In the genomic region with DNA sequence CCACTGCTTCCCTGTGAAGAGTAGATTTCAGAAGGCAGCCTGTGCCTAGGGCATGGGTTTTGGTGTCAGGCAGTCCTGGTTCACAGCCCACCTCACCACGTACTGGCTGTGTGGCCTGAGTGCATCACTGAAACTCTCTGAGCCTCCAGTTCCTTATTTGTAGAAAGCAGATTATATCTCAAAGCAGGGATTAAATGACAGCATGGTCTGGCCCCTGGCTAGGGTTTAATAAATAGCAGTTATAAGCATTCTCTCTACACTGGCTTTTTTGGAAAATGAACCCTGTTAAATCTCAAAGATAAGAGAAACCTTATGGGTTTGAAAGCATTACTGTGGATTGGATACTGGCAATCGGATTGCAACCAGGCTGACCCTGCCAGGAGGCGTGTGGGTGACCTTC, we compare ENCODE assay signal across 21 cellular contexts. TPM values are rescaled to one million over a fixed set of nuclear protein-coding genes. Genes with fewer than 3 reads are reported as not detected.
DNase-seq lines count a peak whose midpoint lies in the region; ATAC-seq and TF ChIP-seq lines count a peak whose summit lies in the region.
"Had no signal": no experiment of that assay in that cellular context is flagged by ENCODE, and none has a peak within 500 bp of the region (broad histone marks: within the 10 kb centered on the region; RNA-seq: fewer than 3 reads in every experiment).

No MANE protein-coding gene starts in this region.

- peaks cover 2% of the 10 kb centered on the region; the same call in 1 of the 2 replicates for H3K27me3 ChIP-seq in SK-N-SH (ENCODE audit: insufficient read depth)
- no peaks in the 10 kb centered on the region for H3K27me3 ChIP-seq in Karpas-422 (ENCODE audit: low read length)
- H3K27me3 ChIP-seq in ascending aorta = no peaks in the 10 kb centered on the region

- peak overlapping the region; percentile 49 for H3K27ac Mint-ChIP-seq in stimulated activated memory B cell treated with anti-CD40 and anti-IgM and Interleukin-4, amounts not matched to agents 10 μg/mL and 1 μg/mL and 100 μg/mL, for 72 hours

- WGBS in SK-N-SH (ENCODE audit: low lambda C conversion rate) = 61% methylated on average over 3 of the region's 3 CpGs
- WGBS in lower leg skin, 2 donors = 79% methylated on average over 3 of the region's 3 CpGs

- intact Hi-C loops in ascending aorta (cut with DNase I) (loop anchor here (5.0 kb wide), 2 partner anchors 437 to 673 kb away; a partner anchor contains a TSS), lower leg skin (cut with DNase I; ENCODE audit: low total_unique reads) (no loop called here)

- H3K9me3 Mint-ChIP-seq in stimulated activated memory B cell treated with anti-CD40 and anti-IgM and Interleukin-4, amounts not matched to agents 10 μg/mL and 1 μg/mL and 100 μg/mL, for 72 hours = no peaks in the 10 kb centered on the region
- H3K9me3 Mint-ChIP-seq: CD4-positive, alpha-beta memory T cell had no signal

- ATAC-seq in SK-N-SH treated with all-trans-retinoic acid at 6 μM for 48 hours = no peak
- peak; percentile 60 for ATAC-seq in stimulated activated memory B cell treated with anti-CD40 and anti-IgM and Interleukin-4, amounts not matched to agents 10 μg/mL and 1 μg/mL and 100 μg/mL, for 72 hours
- ATAC-seq in HG03139 (IDR thresholded peaks at IDR 0.05; ENCODE audit: unreplicated experiment) = no peak

- DNase-seq in SK-N-SH (peak; percentile 76), Karpas-422 (no peak), ascending aorta (ENCODE audit: low spot score in 2 of 2) (no peak), NCI-H69 (lab: John Stamatoyannopoulos, UW) (no peak), lower leg skin (ENCODE audit: low spot score in 2 of 2) (no peak)
- DNase-seq: Calu3; CD4-positive, alpha-beta memory T cell; DMS79; IMR-90; NCI-H1436 treated with DMSO at 0.1 percent for 48 hours; NCI-H2029 treated with DMSO at 0.1 percent for 48 hours; Peyer's patch; SHP77 had no signal

- no peak for TF ChIP-seq CTCF in SK-N-SH (IDR thresholded peaks at IDR 0.05)
- no peak for TF ChIP-seq CTCF in ascending aorta (IDR thresholded peaks at IDR 0.05)
- TF ChIP-seq CTCF in lower leg skin (IDR thresholded peaks at IDR 0.05) = no peak

- peaks cover 48% of the 10 kb centered on the region for H3K4me1 Mint-ChIP-seq in stimulated activated memory B cell treated with anti-CD40 and anti-IgM and Interleukin-4, amounts not matched to agents 10 μg/mL and 1 μg/mL and 100 μg/mL, for 72 hours

- H3K4me1 ChIP-seq in SK-N-SH (ENCODE audit: control insufficient read depth in 1 of 2, insufficient read depth in 2 of 2, low read depth in 1 of 2, low read length in 1 of 2) = peaks cover 7 to 20% of the 10 kb centered on the region in 2 experiments; a peak in 1 of 4 replicates
- H3K4me1 ChIP-seq in Karpas-422 (ENCODE audit: low read length) = peaks cover 13% of the 10 kb centered on the region
- H3K4me1 ChIP-seq in ascending aorta = peaks cover 6 to 16% of the 10 kb centered on the region in 2 donors

- H3F3A ChIP-seq in SK-N-SH (replicated peaks; ENCODE audit: insufficient read depth) = peaks cover 7% of the 10 kb centered on the region

- no peaks in the 10 kb centered on the region for H3K36me3 ChIP-seq in SK-N-SH (replicated peaks in 1 of 2; ENCODE audit: control insufficient read depth in 1 of 2, insufficient read depth in 2 of 2, low read length in 1 of 2)
- H3K36me3 ChIP-seq in Karpas-422 (ENCODE audit: insufficient read depth, low read length) = no peaks in the 10 kb centered on the region
- no peaks in the 10 kb centered on the region for H3K36me3 ChIP-seq in ascending aorta

- H3K9me3 ChIP-seq in SK-N-SH = no peaks in the 10 kb centered on the region
- no peaks in the 10 kb centered on the region for H3K9me3 ChIP-seq in Karpas-422 (ENCODE audit: low read length)
- H3K9me3 ChIP-seq in ascending aorta = no peaks in the 10 kb centered on the region
- H3K9me3 ChIP-seq: Peyer's patch had no signal

- POLR2A ChIA-PET in SK-N-SH (lab: Yijun Ruan, JAX) = interaction anchor here (1.2 kb wide), 1 partner anchor 11 kb away, joined by 3 read pairs; no protein-coding TSS in a partner anchor

- peaks cover 59% of the 10 kb centered on the region for H3K27me3 Mint-ChIP-seq in stimulated activated memory B cell treated with anti-CD40 and anti-IgM and Interleukin-4, amounts not matched to agents 10 μg/mL and 1 μg/mL and 100 μg/mL, for 72 hours

- TF ChIP-seq EP300 in SK-N-SH (IDR thresholded peaks at IDR 0.05; ENCODE audit: borderline replicate concordance in 1 of 2, low read depth in 1 of 2, low read length in 1 of 2) = peak in 1 of 2 experiments; percentile 43; a peak in 2 of 4 replicates

- TF ChIP-seq RAD21 in SK-N-SH (IDR thresholded peaks at IDR 0.05; ENCODE audit: low read length) = no peak

- H3K79me2 ChIP-seq in SK-N-SH (ENCODE audit: insufficient read depth) (peaks cover 13% of the 10 kb centered on the region; the same call in 1 of the 2 replicates), Karpas-422 (ENCODE audit: low read length) (no peaks in the 10 kb centered on the region)

- CTCF ChIA-PET in SK-N-SH (lab: Yijun Ruan, JAX) = interaction anchor here (1.2 to 1.7 kb wide), 2 partner anchors 29 to 73 kb away, joined by 5 to 6 read pairs; no protein-coding TSS in a partner anchor

- H3K9me2 ChIP-seq in SK-N-SH (no peaks in the 10 kb centered on the region), Karpas-422 (replicated peaks; ENCODE audit: insufficient read depth, low read length) (no peaks in the 10 kb centered on the region)

- H4K20me1 ChIP-seq in SK-N-SH (ENCODE audit: insufficient read depth) (no peaks in the 10 kb centered on the region), Karpas-422 (ENCODE audit: insufficient read depth, low read depth, low read length) (no peaks in the 10 kb centered on the region)

- H3K36me3 Mint-ChIP-seq in stimulated activated memory B cell treated with anti-CD40 and anti-IgM and Interleukin-4, amounts not matched to agents 10 μg/mL and 1 μg/mL and 100 μg/mL, for 72 hours = no peaks in the 10 kb centered on the region
- H3K36me3 Mint-ChIP-seq: CD4-positive, alpha-beta memory T cell had no signal

- H3K27ac ChIP-seq in SK-N-SH (ENCODE audit: low read depth in 2 of 2, low read length in 1 of 2) = no peak overlapping the region
- no peak overlapping the region for H3K27ac ChIP-seq in Karpas-422 (ENCODE audit: low read length)
- peak overlapping the region; percentile 85 to 96 for H3K27ac ChIP-seq in ascending aorta
- H3K27ac ChIP-seq: Peyer's patch had no signal

- H3K4me2 ChIP-seq in SK-N-SH (no peak overlapping the region), Karpas-422 (ENCODE audit: low read depth, low read length, poor library complexity, severe bottlenecking) (peak overlapping the region; percentile 13)

- H3K4me3 Mint-ChIP-seq in stimulated activated memory B cell treated with anti-CD40 and anti-IgM and Interleukin-4, amounts not matched to agents 10 μg/mL and 1 μg/mL and 100 μg/mL, for 72 hours = no peak overlapping the region
- H3K4me3 Mint-ChIP-seq: CD4-positive, alpha-beta memory T cell had no signal

- H2AFZ ChIP-seq in SK-N-SH (ENCODE audit: low read depth) (no peak overlapping the region), Karpas-422 (ENCODE audit: low read length) (no peak overlapping the region)

- H3K9ac ChIP-seq in SK-N-SH (no peak overlapping the region), Karpas-422 (ENCODE audit: low read length) (no peak overlapping the region)

- no peak for TF ChIP-seq POLR2A in lower leg skin (IDR thresholded peaks at IDR 0.05)

- H3K4me3 ChIP-seq in SK-N-SH (ENCODE audit: low read depth in 2 of 2, low read length in 1 of 2) (no peak overlapping the region), Karpas-422 (ENCODE audit: low read length) (no peak overlapping the region), ascending aorta (no peak overlapping the region), lower leg skin (ENCODE audit: low read depth, poor library complexity, severe bottlenecking) (no peak overlapping the region)
- H3K4me3 ChIP-seq: Peyer's patch had no signal

TF ChIP-seq in SK-N-SH, 30 proteins besides CTCF, POLR2A, EP300 and RAD21 (continues in another document):
- TF ChIP-seq GATA2 (CRISPR knock-in tag; IDR thresholded peaks at IDR 0.05) = peak; percentile 85
- TF ChIP-seq NFIC (IDR thresholded peaks at IDR 0.05; ENCODE audit: borderline replicate concordance) = no peak
- no peak for TF ChIP-seq RXRA (IDR thresholded peaks at IDR 0.05; ENCODE audit: borderline replicate concordance, low read depth)

TF ChIP-seq in SK-N-SH treated with all-trans-retinoic acid at 6 μM for 48 hours, 23 proteins besides CTCF, POLR2A, EP300 and RAD21 (continues in another document):
- no peak for TF ChIP-seq ZNF8 (CRISPR knock-in tag; IDR thresholded peaks at IDR 0.05)
- TF ChIP-seq ZNF70 (CRISPR knock-in tag; IDR thresholded peaks at IDR 0.05) = no peak
- no peak for TF ChIP-seq OSR1 (CRISPR knock-in tag; IDR thresholded peaks at IDR 0.05)
- no peak for TF ChIP-seq ZNF565 (CRISPR knock-in tag; conservative IDR thresholded peaks at IDR 0.05; ENCODE audit: low read depth)

RNA-seq across cellular contexts. Expression of a gene that starts 2.9 kb away (rescaled TPM):
- polyA plus RNA-seq in SK-N-SH (2012; rRNA removed) = 0.45 and 1.3 TPM in 2 replicates
- polyA plus RNA-seq in SK-N-SH (2012; cell fraction: cytosol; rRNA removed) = 0.49 and 0.51 TPM in 2 replicates
- polyA plus RNA-seq in SK-N-SH (2012; cell fraction: nucleus; rRNA removed) = 0.15 TPM in 2 replicates
- total RNA-seq in Karpas-422 (2014; rRNA removed; shearing (Covaris generic); ENCODE audit: low replicate concordance) = not detected in 2 replicates
- 105 TPM for total RNA-seq in ascending aorta
- 10 to 100 TPM; 14.1 to 29.7 (median 17.1) TPM for total RNA-seq in lower leg skin
- total RNA-seq: A172; Calu3; CD4-positive, alpha-beta memory T cell; G401; H4; IMR-90; NCI-H460 had no signal
- polyA plus RNA-seq: CD4-positive, alpha-beta memory T cell had no signal

RNA-seq across cellular contexts. Expression of a gene that starts 4.0 kb away (rescaled TPM):
- 106 and 205 TPM in 2 replicates for polyA plus RNA-seq in SK-N-SH (2012; rRNA removed)
- polyA plus RNA-seq in SK-N-SH (2012; cell fraction: cytosol; rRNA removed) = 94.6 and 121 TPM in 2 replicates
- polyA plus RNA-seq in SK-N-SH (2012; cell fraction: nucleus; rRNA removed) = 52.0 and 151 TPM in 2 replicates
- total RNA-seq in Karpas-422 (2014; rRNA removed; shearing (Covaris generic); ENCODE audit: low replicate concordance) = not detected in 2 replicates
- total RNA-seq in ascending aorta (456 TPM), lower leg skin (100 to 1,000 TPM; 140 to 437 (median 224) TPM)
- total RNA-seq: A172; Calu3; CD4-positive, alpha-beta memory T cell; G401; H4; NCI-H460 had no signal

RNA-seq across cellular contexts. Expression of a gene that starts 8.9 kb away (rescaled TPM):
- 3.5 and 5.4 TPM in 2 replicates for polyA plus RNA-seq in SK-N-SH (2012; rRNA removed)
- 1.4 and 3.6 TPM in 2 replicates for polyA plus RNA-seq in SK-N-SH (2012; cell fraction: cytosol; rRNA removed)
- polyA plus RNA-seq in SK-N-SH (2012; cell fraction: nucleus; rRNA removed) = 0.64 and 1.3 TPM in 2 replicates
- not detected in 2 replicates for total RNA-seq in Karpas-422 (2014; rRNA removed; shearing (Covaris generic); ENCODE audit: low replicate concordance)
- total RNA-seq in ascending aorta = 183 TPM
- 10 to 100 TPM in 2 of 4 donors, 1 to 10 TPM in 2; 3.7 to 23.3 (median 11.2) TPM for total RNA-seq in lower leg skin
- total RNA-seq: A172; Calu3; CD4-positive, alpha-beta memory T cell; G401; H4; IMR-90 had no signal
- polyA plus RNA-seq: BJ; CD4-positive, alpha-beta memory T cell had no signal

RNA-seq across cellular contexts. Expression of a gene that starts 21.1 kb away (rescaled TPM):
- 79.9 and 133 TPM in 2 replicates for polyA plus RNA-seq in SK-N-SH (2012; rRNA removed)
- polyA plus RNA-seq in SK-N-SH (2012; cell fraction: cytosol; rRNA removed) = 69.0 and 90.2 TPM in 2 replicates
- polyA plus RNA-seq in SK-N-SH (2012; cell fraction: nucleus; rRNA removed) = 67.8 and 133 TPM in 2 replicates
- total RNA-seq in Karpas-422 (2014; rRNA removed; shearing (Covaris generic); ENCODE audit: low replicate concordance) = 292 and 385 TPM in 2 replicates
- total RNA-seq in ascending aorta (602 TPM), lower leg skin (100 to 1,000 TPM in 3 of 4 donors, 10 to 100 TPM in 1; 35.8 to 190 (median 135) TPM)
- total RNA-seq: G401 had no signal

RNA-seq across cellular contexts. Expression of a gene that starts 22.2 kb away (rescaled TPM):
- not detected in 2 replicates for polyA plus RNA-seq in SK-N-SH (2012; rRNA removed)
- polyA plus RNA-seq in SK-N-SH (2012; cell fraction: cytosol; rRNA removed) = not detected in 2 replicates
- polyA plus RNA-seq in SK-N-SH (2012; cell fraction: nucleus; rRNA removed) = not detected in 2 replicates
- total RNA-seq in Karpas-422 (2014; rRNA removed; shearing (Covaris generic); ENCODE audit: low replicate concordance) = 2.7 and 5.7 TPM in 2 replicates
- total RNA-seq in ascending aorta = not detected
- not detected for total RNA-seq in lower leg skin
- total RNA-seq: A172; Calu3; CD4-positive, alpha-beta memory T cell; G401; H4; IMR-90; NCI-H460 had no signal
- polyA plus RNA-seq: BJ; CD4-positive, alpha-beta memory T cell; IMR-90 had no signal

Comparison
In these comparisons a context has a peak if more than half of its experiments do, and no peak if none do; other contexts are left out.
1. H3K27ac ChIP-seq: peak in ascending aorta (2 of 2); none in SK-N-SH (0 of 2) and Karpas-422 (single experiment).
2. RNA of a gene that starts 2.9 kb away (total RNA-seq): 105 TPM in ascending aorta (single experiment) and 14.1 to 29.7 TPM in lower leg skin; not detected in Karpas-422; every median in the first group is over 10 times any median in the second.
3. RNA of a gene that starts 4.0 kb away (total RNA-seq): 456 TPM in ascending aorta (single experiment) and 140 to 437 TPM in lower leg skin; not detected in Karpas-422; every median in the first group is over 100 times any median in the second.